11 cellular contexts compared by ENCODE assay signal in the genomic region with DNA sequence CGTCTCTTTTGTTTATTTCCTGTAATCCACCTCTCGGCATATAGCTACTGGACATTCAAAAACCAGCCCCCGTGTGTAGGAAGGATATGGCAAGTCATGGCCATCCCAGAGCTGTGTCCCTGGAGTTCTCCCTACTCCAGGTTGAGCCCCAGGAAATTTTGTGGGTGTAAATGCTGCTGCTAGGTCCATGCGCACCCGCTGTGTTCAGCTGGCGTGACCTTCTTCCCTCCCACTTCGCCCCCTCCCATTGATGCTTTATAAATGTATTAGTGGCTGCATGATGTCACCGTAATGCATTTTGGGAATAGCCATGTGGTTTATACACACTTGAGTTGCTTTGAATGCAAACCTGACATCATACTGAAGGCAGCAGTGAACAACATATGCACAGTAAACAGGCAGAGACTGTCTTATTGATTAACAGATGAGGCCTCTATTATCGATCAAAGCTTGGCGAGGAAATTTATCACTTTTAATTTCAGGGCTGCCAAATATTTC.
DNase-seq lines count a peak whose midpoint lies in the region; ATAC-seq, FAIRE-seq and TF ChIP-seq lines count a peak whose summit lies in the region.
"Had no signal": no experiment of that assay in that cellular context is flagged by ENCODE, and none has a peak within 500 bp of the region (broad histone marks: within the 10 kb centered on the region; RNA-seq: fewer than 3 reads in every experiment).

No MANE protein-coding gene starts in this region.

- no peaks in the 10 kb centered on the region for H3K9me2 ChIP-seq in MM.1S (replicated peaks; ENCODE audit: insufficient read depth, low read length)

- peaks cover 59% of the 10 kb centered on the region for H3K4me1 Mint-ChIP-seq in activated CD8-positive, alpha-beta T cell treated with anti-CD3 and anti-CD28 coated beads for 36 hours (ENCODE audit: low read depth)
- peaks cover 97 to 100% of the 10 kb centered on the region in 2 donors for H3K4me1 Mint-ChIP-seq in immature natural killer cell

- H3K27me3 Mint-ChIP-seq in activated CD8-positive, alpha-beta T cell treated with anti-CD3 and anti-CD28 coated beads for 36 hours, result no peaks in the 10 kb centered on the region
- H3K27me3 Mint-ChIP-seq in immature natural killer cell (ENCODE audit: low read depth in 3 of 3), result peaks cover 3 to 26% (median 8%) of the 10 kb centered on the region in 3 donors

- H3K4me1 ChIP-seq in subcutaneous abdominal adipose tissue (ENCODE audit: control insufficient read depth in 5 of 5, insufficient read depth in 5 of 5, low read length in 5 of 5) (peaks cover 22 to 71% (median 65%) of the 10 kb centered on the region in 5 donors), MM.1S (ENCODE audit: low read length) (peaks cover 11% of the 10 kb centered on the region)

- H3K9ac ChIP-seq in subcutaneous abdominal adipose tissue (ENCODE audit: low read length in 5 of 5) (peak overlapping the region in 2 of 5 donors; percentile 38 to 39), MM.1S (ENCODE audit: low read length) (no peak overlapping the region)

- H3K27me3 ChIP-seq in subcutaneous abdominal adipose tissue (ENCODE audit: control insufficient read depth in 5 of 5, insufficient read depth in 4 of 5, low read length in 5 of 5) (no peaks in the 10 kb centered on the region), MM.1S (replicated peaks; ENCODE audit: insufficient read depth, low read length) (no peaks in the 10 kb centered on the region)

- CTCF ChIA-PET in activated CD8-positive, alpha-beta T cell treated with anti-CD3 and anti-CD28 coated beads for 36 hours (lab: Charles Lee), result interaction anchor here (1.5 to 6.7 kb wide), 9 partner anchors 12 to 286 kb away, joined by 3 to 58 read pairs (median 6); no protein-coding TSS in a partner anchor

- no peak for TF ChIP-seq POLR2A in GM12891 (IDR thresholded peaks at IDR 0.05; ENCODE audit: low read depth, low read length)

- H3K79me2 ChIP-seq in MM.1S (ENCODE audit: low read length), result no peaks in the 10 kb centered on the region

- H2AFZ ChIP-seq in MM.1S (ENCODE audit: low read length), result no peak overlapping the region

- no peak overlapping the region for H3K4me2 ChIP-seq in MM.1S (ENCODE audit: low read depth, low read length)

- intact Hi-C loops in activated CD8-positive, alpha-beta T cell treated with anti-CD3 and anti-CD28 coated beads for 36 hours (cut with micrococcal nuclease), result no loop called here
- intact Hi-C loops in posterior vena cava (cut with DNase I), result loop anchor here in 1 of 2 donors (5.0 kb wide), 1 partner anchor 125 kb away; the partner anchor contains the start of gene ZBTB16

- POLR2A ChIA-PET in activated CD8-positive, alpha-beta T cell treated with anti-CD3 and anti-CD28 coated beads for 36 hours (lab: Charles Lee), result interaction anchor here (1.1 to 1.6 kb wide), 5 partner anchors 10 to 145 kb away, joined by 3 to 13 read pairs (median 4); no protein-coding TSS in a partner anchor

- H3K9me3 ChIP-seq in KOPT-K1 (ENCODE audit: insufficient read depth, low read length, poor library complexity, severe bottlenecking) (no peaks in the 10 kb centered on the region), subcutaneous abdominal adipose tissue (ENCODE audit: control insufficient read depth in 5 of 5, low read length in 5 of 5) (no peaks in the 10 kb centered on the region), MM.1S (replicated peaks; ENCODE audit: insufficient read depth, low read length) (no peaks in the 10 kb centered on the region)

- H3K27ac Mint-ChIP-seq in activated CD8-positive, alpha-beta T cell treated with anti-CD3 and anti-CD28 coated beads for 36 hours, result peak overlapping the region; percentile 88
- H3K27ac Mint-ChIP-seq in immature natural killer cell, result peak overlapping the region; percentile 89 to 99 (median 96)

- no peak for ATAC-seq in activated CD8-positive, alpha-beta T cell treated with anti-CD3 and anti-CD28 coated beads for 36 hours

- no peaks in the 10 kb centered on the region for H3K36me3 Mint-ChIP-seq in activated CD8-positive, alpha-beta T cell treated with anti-CD3 and anti-CD28 coated beads for 36 hours (ENCODE audit: low read depth)
- H3K36me3 Mint-ChIP-seq in immature natural killer cell, result peaks cover 0 to 8% (median 3%) of the 10 kb centered on the region in 3 donors

- no peaks in the 10 kb centered on the region for H4K20me1 ChIP-seq in MM.1S (ENCODE audit: insufficient read depth, low read length)

- no peak for DNase-seq in activated CD8-positive, alpha-beta T cell treated with anti-CD3 and anti-CD28 coated beads for 36 hours
- DNase-seq in immature natural killer cell (no peak), MM.1S (no peak), posterior vena cava (ENCODE audit: low spot score) (no peak), GM12891 (ENCODE audit: insufficient read length, low spot score) (no peak)
- DNase-seq: dermis blood vessel endothelial cell, DMS79 treated with DMSO at 0.1 percent for 48 hours, NCI-H524 treated with DMSO at 0.1 percent for 48 hours had no signal

- H3K9me3 Mint-ChIP-seq in activated CD8-positive, alpha-beta T cell treated with anti-CD3 and anti-CD28 coated beads for 36 hours, result no peaks in the 10 kb centered on the region
- H3K9me3 Mint-ChIP-seq in immature natural killer cell, result no peaks in the 10 kb centered on the region

- H3K4me3 ChIP-seq in subcutaneous abdominal adipose tissue (ENCODE audit: low read depth in 1 of 5, low read length in 5 of 5) (peak overlapping the region in 1 of 5 donors; percentile 11), MM.1S (ENCODE audit: low read length) (no peak overlapping the region)

- peaks cover 9% of the 10 kb centered on the region for H3F3A ChIP-seq in MM.1S (ENCODE audit: insufficient read depth, low read length)

- H3K36me3 ChIP-seq in KOPT-K1 (ENCODE audit: insufficient read depth, low read length), result no peaks in the 10 kb centered on the region
- H3K36me3 ChIP-seq in subcutaneous abdominal adipose tissue (ENCODE audit: control insufficient read depth in 5 of 5, insufficient read depth in 5 of 5, low read length in 5 of 5), result peaks cover 0 to 20% (median 15%) of the 10 kb centered on the region in 5 donors
- H3K36me3 ChIP-seq in MM.1S (replicated peaks; ENCODE audit: insufficient read depth, low read length), result no peaks in the 10 kb centered on the region

- no peak for FAIRE-seq in GM12891 (lab: Jason Lieb, UNC)
- FAIRE-seq: GM18507 had no signal

- H3K4me3 Mint-ChIP-seq in activated CD8-positive, alpha-beta T cell treated with anti-CD3 and anti-CD28 coated beads for 36 hours, result peak overlapping the region; percentile 23
- H3K4me3 Mint-ChIP-seq in immature natural killer cell, result peak overlapping the region; percentile 60 to 76 (median 69)

- TF ChIP-seq CTCF in activated CD8-positive, alpha-beta T cell treated with anti-CD3 and anti-CD28 coated beads for 36 hours (IDR thresholded peaks at IDR 0.05), result no peak
- TF ChIP-seq CTCF in MM.1S (IDR thresholded peaks at IDR 0.05; ENCODE audit: low read length), result no peak

- H3K27ac ChIP-seq in KOPT-K1 (ENCODE audit: low read depth, low read length, poor library complexity, severe bottlenecking), result peak overlapping the region; percentile 65
- H3K27ac ChIP-seq in subcutaneous abdominal adipose tissue (ENCODE audit: low read depth, low read length), result peak overlapping the region; percentile 65
- no peak overlapping the region for H3K27ac ChIP-seq in MM.1S (ENCODE audit: low read length)

TF ChIP-seq in GM12891, 5 proteins besides CTCF, POLR2A, EP300 and RAD21:
- TF ChIP-seq PAX5 (IDR thresholded peaks at IDR 0.05; ENCODE audit: insufficient read depth, low read length, severe bottlenecking), result no peak
- no peak for TF ChIP-seq TAF1 (IDR thresholded peaks at IDR 0.05; ENCODE audit: low read depth, low read length)
- no peak for TF ChIP-seq POLR2AphosphoS5 (IDR thresholded peaks at IDR 0.05; ENCODE audit: low read depth, low read length)
- TF ChIP-seq SPI1 (IDR thresholded peaks at IDR 0.05; ENCODE audit: low read depth, low read length), result no peak
- no peak for TF ChIP-seq POU2F2 (IDR thresholded peaks at IDR 0.05; ENCODE audit: low read depth, low read length)
